14 cellular contexts compared by ENCODE assay signal in genomic region chr6:42281016-42281533, GRCh38.
DNase-seq lines count a peak whose midpoint lies in the region; ATAC-seq and TF ChIP-seq lines count a peak whose summit lies in the region.
"Had no signal": no experiment of that assay in that cellular context is flagged by ENCODE, and none has a peak within 500 bp of the region (broad histone marks: within the 10 kb centered on the region; RNA-seq: fewer than 3 reads in every experiment).

No MANE protein-coding gene starts in this region.

- H3K36me3 ChIP-seq in PC-3 (ENCODE audit: low read depth, low read length) = no peaks in the 10 kb centered on the region
- no peaks in the 10 kb centered on the region for H3K36me3 ChIP-seq in smooth muscle cell (ENCODE audit: low read depth)
- H3K36me3 ChIP-seq: transverse colon had no signal

- H3K27ac Mint-ChIP-seq in activated naive CD8-positive, alpha-beta T cell = peak overlapping the region; percentile 47
- H3K27ac Mint-ChIP-seq in activated naive CD8-positive, alpha-beta T cell treated with anti-CD3 and anti-CD28 coated beads for 36 hours = no peak overlapping the region
- H3K27ac Mint-ChIP-seq in stimulated activated naive CD8-positive, alpha-beta T cell treated with anti-CD3 and anti-CD28 coated beads, Interleukin-15, amount 100 ng/mL, for 72 hours = peak overlapping the region; percentile 38 to 55
- H3K27ac Mint-ChIP-seq: activated B cell treated with CpG ODN at 0.5 μM for 24 hours, progenitor cell of endocrine pancreas had no signal

- H3K9me2 ChIP-seq in PC-3 (replicated peaks; ENCODE audit: low read length) = no peaks in the 10 kb centered on the region

- no peaks in the 10 kb centered on the region for H3K27me3 Mint-ChIP-seq in activated naive CD8-positive, alpha-beta T cell
- no peaks in the 10 kb centered on the region for H3K27me3 Mint-ChIP-seq in activated naive CD8-positive, alpha-beta T cell treated with anti-CD3 and anti-CD28 coated beads for 36 hours
- H3K27me3 Mint-ChIP-seq in stimulated activated naive CD8-positive, alpha-beta T cell treated with anti-CD3 and anti-CD28 coated beads, Interleukin-15, amount 100 ng/mL, for 72 hours = no peaks in the 10 kb centered on the region
- H3K27me3 Mint-ChIP-seq: activated B cell treated with CpG ODN at 0.5 μM for 24 hours, progenitor cell of endocrine pancreas had no signal

- H3K4me3 ChIP-seq in PC-3 (ENCODE audit: low read length) (no peak overlapping the region), epithelial cell of esophagus (ENCODE audit: low read length) (no peak overlapping the region), smooth muscle cell (no peak overlapping the region)
- H3K4me3 ChIP-seq: mucosa of descending colon, SK-N-MC, transverse colon had no signal

- CTCF ChIA-PET in PC-3 (lab: Charles Lee) = interaction anchor here (0.6 kb wide), 1 partner anchor 21 kb away, joined by 4 read pairs; no protein-coding TSS in a partner anchor

- H3K36me3 Mint-ChIP-seq in activated naive CD8-positive, alpha-beta T cell = peaks cover 4% of the 10 kb centered on the region
- peaks cover 11% of the 10 kb centered on the region for H3K36me3 Mint-ChIP-seq in activated naive CD8-positive, alpha-beta T cell treated with anti-CD3 and anti-CD28 coated beads for 36 hours

- H3K79me2 ChIP-seq in PC-3 (ENCODE audit: low read length) (peaks cover 19% of the 10 kb centered on the region), smooth muscle cell (ENCODE audit: low read depth) (no peaks in the 10 kb centered on the region)

- ATAC-seq in PC-3 (no peak), GM21723 (IDR thresholded peaks at IDR 0.05; ENCODE audit: unreplicated experiment) (no peak)
- no peak for ATAC-seq in stimulated activated naive CD8-positive, alpha-beta T cell treated with anti-CD3 and anti-CD28 coated beads, Interleukin-15, amount 100 ng/mL, for 72 hours
- ATAC-seq: mucosa of descending colon had no signal

- POLR2A ChIA-PET in PC-3 (lab: Charles Lee; ENCODE audit: unreplicated experiment) = no interaction called here

- H3K4me3 Mint-ChIP-seq in activated naive CD8-positive, alpha-beta T cell = peak overlapping the region; percentile 9
- no peak overlapping the region for H3K4me3 Mint-ChIP-seq in activated naive CD8-positive, alpha-beta T cell treated with anti-CD3 and anti-CD28 coated beads for 36 hours
- H3K4me3 Mint-ChIP-seq in stimulated activated naive CD8-positive, alpha-beta T cell treated with anti-CD3 and anti-CD28 coated beads, Interleukin-15, amount 100 ng/mL, for 72 hours = peak overlapping the region; percentile 12 to 63
- H3K4me3 Mint-ChIP-seq: activated B cell treated with CpG ODN at 0.5 μM for 24 hours had no signal

- peak overlapping the region; percentile 89 for H3K27ac ChIP-seq in PC-3 (ENCODE audit: low read length)
- H3K27ac ChIP-seq in smooth muscle cell (ENCODE audit: low read depth) = no peak overlapping the region
- H3K27ac ChIP-seq: SK-N-MC had no signal

- no peaks in the 10 kb centered on the region for H3K9me3 Mint-ChIP-seq in activated naive CD8-positive, alpha-beta T cell (ENCODE audit: low read depth)
- peaks cover 3% of the 10 kb centered on the region for H3K9me3 Mint-ChIP-seq in activated naive CD8-positive, alpha-beta T cell treated with anti-CD3 and anti-CD28 coated beads for 36 hours
- H3K9me3 Mint-ChIP-seq in stimulated activated naive CD8-positive, alpha-beta T cell treated with anti-CD3 and anti-CD28 coated beads, Interleukin-15, amount 100 ng/mL, for 72 hours = no peaks in the 10 kb centered on the region

- H2AFZ ChIP-seq in PC-3 (ENCODE audit: low read length) = no peak overlapping the region
- H2AFZ ChIP-seq in smooth muscle cell (ENCODE audit: low read depth) = no peak overlapping the region

- H4K20me1 ChIP-seq in PC-3 (ENCODE audit: low read length) = no peaks in the 10 kb centered on the region
- no peaks in the 10 kb centered on the region for H4K20me1 ChIP-seq in smooth muscle cell (ENCODE audit: low read depth)

- peaks cover 53% of the 10 kb centered on the region for H3K4me1 Mint-ChIP-seq in activated naive CD8-positive, alpha-beta T cell (ENCODE audit: low read depth)
- peaks cover 40% of the 10 kb centered on the region for H3K4me1 Mint-ChIP-seq in activated naive CD8-positive, alpha-beta T cell treated with anti-CD3 and anti-CD28 coated beads for 36 hours
- H3K4me1 Mint-ChIP-seq in stimulated activated naive CD8-positive, alpha-beta T cell treated with anti-CD3 and anti-CD28 coated beads, Interleukin-15, amount 100 ng/mL, for 72 hours = peaks cover 72% of the 10 kb centered on the region

- no peaks in the 10 kb centered on the region for H3K27me3 ChIP-seq in PC-3 (ENCODE audit: low read length)
- H3K27me3 ChIP-seq in smooth muscle cell (ENCODE audit: low read depth) = no peaks in the 10 kb centered on the region
- H3K27me3 ChIP-seq: transverse colon had no signal

- 73% methylated on average over 4 of the region's 4 CpGs for WGBS in smooth muscle cell (ENCODE audit: low lambda C conversion rate)

- H3K9ac ChIP-seq in PC-3 (ENCODE audit: low read length) = no peak overlapping the region
- no peak overlapping the region for H3K9ac ChIP-seq in smooth muscle cell (ENCODE audit: low read depth)

- no peaks in the 10 kb centered on the region for H3K9me3 ChIP-seq in PC-3 (ENCODE audit: low read length)
- no peaks in the 10 kb centered on the region for H3K9me3 ChIP-seq in smooth muscle cell (replicated peaks; ENCODE audit: low read depth)
- H3K9me3 ChIP-seq: mucosa of descending colon, transverse colon had no signal

- no peak for DNase-seq in activated naive CD8-positive, alpha-beta T cell treated with anti-CD3 and anti-CD28 coated beads for 36 hours
- no peak for DNase-seq in PC-3
- peak; percentile 82 for DNase-seq in epithelial cell of esophagus (ENCODE audit: low read depth)
- no peak for DNase-seq in stimulated activated naive CD8-positive, alpha-beta T cell treated with anti-CD3 and anti-CD28 coated beads, Interleukin-15, amount 100 ng/mL, for 72 hours
- no peak for DNase-seq in smooth muscle cell (lab: John Stamatoyannopoulos, UW; ENCODE audit: unreplicated experiment)
- no peak for DNase-seq in iPS-NIHi7 (ENCODE audit: extremely low spot score)
- DNase-seq: activated B cell treated with CpG ODN at 0.5 μM for 24 hours, mucosa of descending colon, NCI-H2081 treated with DMSO at 0.1 percent for 48 hours had no signal

- H3K4me2 ChIP-seq in PC-3 (ENCODE audit: low read length) (no peak overlapping the region; the same call in 1 of the 2 replicates), smooth muscle cell (no peak overlapping the region)

- H3K4me1 ChIP-seq in PC-3 (ENCODE audit: insufficient read depth, low read length) (peaks cover 35% of the 10 kb centered on the region), smooth muscle cell (ENCODE audit: low read depth) (no peaks in the 10 kb centered on the region)

- intact Hi-C loops in PC-3 (cut with micrococcal nuclease) = no loop called here

- TF ChIP-seq CTCF in PC-3 (conservative IDR thresholded peaks at IDR 0.05; ENCODE audit: low read depth, low read length) (no peak), epithelial cell of esophagus (IDR thresholded peaks at IDR 0.05; ENCODE audit: insufficient read depth, low read depth, low read length, missing control alignments) (no peak), smooth muscle cell (IDR thresholded peaks at IDR 0.05; ENCODE audit: borderline replicate concordance, insufficient read depth, poor library complexity, severe bottlenecking) (no peak)

- H3F3A ChIP-seq in PC-3 (ENCODE audit: low read length, unreplicated experiment) = no peaks in the 10 kb centered on the region
- H3F3A ChIP-seq in smooth muscle cell (ENCODE audit: low read depth) = no peaks in the 10 kb centered on the region

- BruUV-seq in PC-3 (replicated peaks; lab: Mats Ljungman, UMichigan) = no TSS peak
